Comparison of ENCODE assay signal across 7 cellular contexts in genomic region chr12:96399919-96400630, GRCh38. TPM values are rescaled to one million over a fixed set of nuclear protein-coding genes. Genes with fewer than 3 reads are reported as not detected.
A peak's percentile ranks its signal among the peaks of the same experiment; 100 is the strongest.
DNase-seq lines count a peak whose midpoint lies in the region; ATAC-seq and FAIRE-seq lines count a peak whose summit lies in the region.

Gene CDK17 (minus strand): TSS chr12:96400439. CDS start chr12:96334836, 65,603 bp downstream.

- intact Hi-C loops in sciatic nerve (cut with DNase I), result loop anchor here (10.0 kb wide), 1 partner anchor 335 kb away; no protein-coding TSS in a partner anchor

- ATAC-seq in HG02973 (IDR thresholded peaks at IDR 0.05; ENCODE audit: unreplicated experiment) (peak; percentile 33), sciatic nerve (peak; percentile 89)

- DNase-seq in GM18507 (ENCODE audit: extremely low spot score, insufficient read length, low read depth) (peak; percentile 61), NCI-H2029 (lab: John Stamatoyannopoulos, UW) (peak; percentile 77), T1000 (lab: John Stamatoyannopoulos, UW) (peak; percentile 87), astrocyte of the hippocampus (ENCODE audit: low read depth, low spot score) (peak; percentile 95), hypothalamus (lab: John Stamatoyannopoulos, UW) (peak; percentile 29 to 94 (median 78)), sciatic nerve (ENCODE audit: low spot score) (peak; percentile 86)

- FAIRE-seq in GM18507 (lab: Jason Lieb, UNC), result peak; percentile 38

RNA-seq across cellular contexts. Expression of gene CDK17, which starts in this region (rescaled TPM):
- 77.6 TPM for total RNA-seq in sciatic nerve

Comparison
In these comparisons a context has a peak if more than half of its experiments do, and no peak if none do; other contexts are left out.
1. Peak in every context shown above with its lines: DNase-seq and ATAC-seq.